ENCODE assay signal across 18 cellular contexts in the genomic region with DNA sequence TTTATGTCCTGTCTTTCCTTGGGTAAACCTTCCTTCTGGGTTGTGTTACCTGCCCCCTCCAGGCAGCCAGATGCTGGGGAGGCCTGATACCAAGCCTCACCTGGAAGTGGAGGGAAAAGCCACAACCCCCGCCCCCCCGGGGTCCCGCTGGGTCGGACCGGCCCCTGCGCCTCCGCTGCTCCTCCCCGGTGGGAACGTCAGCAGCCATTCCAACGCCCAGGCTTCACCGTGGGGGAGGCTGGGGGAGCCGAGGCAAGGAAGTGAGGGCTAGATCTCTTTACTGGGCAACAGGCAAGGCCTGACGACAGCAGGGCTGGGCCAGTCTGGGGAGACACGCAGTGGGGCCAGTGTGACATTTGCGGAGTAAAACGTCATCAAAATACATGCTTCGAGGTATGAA.
"Had no signal": no experiment of that assay in that cellular context is flagged by ENCODE, and none has a peak within 500 bp of the region (broad histone marks: within the 10 kb centered on the region; RNA-seq: fewer than 3 reads in every experiment).

No MANE protein-coding gene starts in this region.

- H3K9me3 ChIP-seq: gastrocnemius medialis, sigmoid colon, upper lobe of left lung had no signal

- H3K27me3 ChIP-seq: gastrocnemius medialis, sigmoid colon, upper lobe of left lung had no signal

- H3K4me3 Mint-ChIP-seq: activated CD8-positive, alpha-beta T cell treated with anti-CD3 and anti-CD28 coated beads for 36 hours; activated naive CD8-positive, alpha-beta T cell treated with anti-CD3 and anti-CD28 coated beads, Interleukin-2, amount 50 U/mL, for 24 hours; naive thymus-derived CD4-positive, alpha-beta T cell had no signal

- H3K27ac Mint-ChIP-seq: activated CD8-positive, alpha-beta T cell treated with anti-CD3 and anti-CD28 coated beads for 36 hours; activated naive CD8-positive, alpha-beta T cell treated with anti-CD3 and anti-CD28 coated beads, Interleukin-2, amount 50 U/mL, for 24 hours; naive thymus-derived CD4-positive, alpha-beta T cell; progenitor cell of endocrine pancreas had no signal

- H3K36me3 ChIP-seq: gastrocnemius medialis, sigmoid colon, upper lobe of left lung, WERI-Rb-1 had no signal

- H3K4me3 ChIP-seq: gastrocnemius medialis, lung, sigmoid colon, upper lobe of left lung had no signal

- H3K36me3 Mint-ChIP-seq: naive thymus-derived CD4-positive, alpha-beta T cell had no signal

- H3K4me1 Mint-ChIP-seq: activated naive CD8-positive, alpha-beta T cell treated with anti-CD3 and anti-CD28 coated beads, Interleukin-2, amount 50 U/mL, for 24 hours; naive thymus-derived CD4-positive, alpha-beta T cell had no signal

- H3K4me1 ChIP-seq: sigmoid colon had no signal

- H3K27ac ChIP-seq: sigmoid colon, WERI-Rb-1 had no signal

- DNase-seq: activated CD4-positive, alpha-beta T cell treated with anti-CD3 and anti-CD28 coated beads for 4 hours; activated CD8-positive, alpha-beta T cell treated with anti-CD3 and anti-CD28 coated beads for 36 hours; activated naive CD4-positive, alpha-beta T cell treated with Interleukin-2 at 50 U/mL for 16 hours; activated naive CD8-positive, alpha-beta T cell treated with anti-CD3 and anti-CD28 coated beads, Interleukin-2, amount 50 U/mL, for 24 hours; central memory CD4-positive, alpha-beta T cell; cortex of kidney; effector memory CD4-positive, alpha-beta T cell; gastrocnemius medialis; kidney glomerular epithelial cell; naive thymus-derived CD4-positive, alpha-beta T cell; sigmoid colon; stimulated activated CD4-positive, alpha-beta T cell treated with anti-CD3 and anti-CD28 coated beads, Interleukin-2, amount 100 ng/mL, for 48 hours; stimulated activated naive CD4-positive, alpha-beta T cell treated with Interleukin-2 at 50 U/mL for 16 hours; T-helper 1 cell; WERI-Rb-1 had no signal

- ATAC-seq: activated CD8-positive, alpha-beta T cell treated with anti-CD3 and anti-CD28 coated beads for 36 hours; activated naive CD8-positive, alpha-beta T cell treated with anti-CD3 and anti-CD28 coated beads, Interleukin-2, amount 50 U/mL, for 24 hours; naive thymus-derived CD4-positive, alpha-beta T cell had no signal

- H3K9me3 Mint-ChIP-seq: activated CD8-positive, alpha-beta T cell treated with anti-CD3 and anti-CD28 coated beads for 36 hours; activated naive CD8-positive, alpha-beta T cell treated with anti-CD3 and anti-CD28 coated beads, Interleukin-2, amount 50 U/mL, for 24 hours had no signal
